In the genomic region with DNA sequence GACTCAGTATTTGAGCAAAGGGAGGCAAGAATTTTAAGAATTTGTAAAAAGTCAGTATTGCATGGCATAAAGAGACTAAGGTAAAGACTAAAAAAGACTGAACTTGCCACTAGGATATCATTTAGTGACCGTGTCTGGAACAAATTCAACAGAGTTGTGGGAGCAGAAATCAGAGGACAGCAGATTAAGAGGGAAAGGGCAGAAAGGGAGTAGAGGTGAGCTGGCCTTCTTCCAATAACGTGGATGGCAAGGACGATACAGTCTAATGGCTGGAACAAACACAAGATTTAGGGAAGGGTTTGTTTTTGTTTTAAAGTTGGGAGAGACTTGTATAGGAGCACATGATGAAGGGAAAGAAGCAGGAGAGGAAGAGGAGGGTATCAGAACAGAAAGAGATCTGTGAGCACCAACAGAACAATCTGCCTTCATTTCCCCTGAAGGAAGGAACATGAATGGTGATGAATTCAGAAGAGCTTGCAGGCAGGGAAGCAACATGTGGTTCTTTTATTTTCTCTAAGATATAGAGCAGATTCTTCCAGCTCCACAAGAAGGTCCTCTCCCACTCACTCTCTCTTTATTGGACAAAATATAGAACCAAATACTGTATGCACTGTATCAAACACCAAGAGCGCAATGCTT, we compare ENCODE assay signal across 13 cellular contexts. TPM values are rescaled to one million over a fixed set of nuclear protein-coding genes. Genes with fewer than 3 reads are reported as not detected.
A peak's percentile ranks its signal among the peaks of the same experiment; 100 is the strongest.
DNase-seq lines count a peak whose midpoint lies in the region; ATAC-seq and TF ChIP-seq lines count a peak whose summit lies in the region.
"Had no signal": no experiment of that assay in that cellular context is flagged by ENCODE, and none has a peak within 500 bp of the region (broad histone marks: within the 10 kb centered on the region; RNA-seq: fewer than 3 reads in every experiment).

No MANE protein-coding gene starts in this region.

- H3K4me3 ChIP-seq in lung (no peak overlapping the region), subcutaneous abdominal adipose tissue (ENCODE audit: low read depth in 1 of 5, low read length in 5 of 5) (peak overlapping the region in 2 of 5 donors; percentile 7 to 8)

- H3K36me3 ChIP-seq in lung (ENCODE audit: control insufficient read depth in 2 of 2, insufficient read depth in 2 of 2, low read length in 2 of 2) (no peaks in the 10 kb centered on the region), subcutaneous abdominal adipose tissue (ENCODE audit: control insufficient read depth in 5 of 5, insufficient read depth in 5 of 5, low read length in 5 of 5) (no peaks in the 10 kb centered on the region)

- no peak for TF ChIP-seq CTCF in lung (IDR thresholded peaks at IDR 0.05; ENCODE audit: control extremely low read depth, extremely low read depth)
- TF ChIP-seq CTCF in H9 (conservative IDR thresholded peaks at IDR 0.05) = no peak

- peaks cover 41% of the 10 kb centered on the region; the same call in 1 of the 2 replicates for H3K79me2 ChIP-seq in H9 (ENCODE audit: insufficient read depth, low read length)

- H3K4me1 ChIP-seq in lung (ENCODE audit: control insufficient read depth in 2 of 2, insufficient read depth in 2 of 2, low read length in 2 of 2) (peaks cover 14 to 57% of the 10 kb centered on the region in 2 donors), subcutaneous abdominal adipose tissue (ENCODE audit: control insufficient read depth in 5 of 5, insufficient read depth in 5 of 5, low read length in 5 of 5) (peaks cover 6 to 86% (median 74%) of the 10 kb centered on the region in 5 donors), H9 (ENCODE audit: insufficient read depth, low read length) (peaks cover 20% of the 10 kb centered on the region; the same call in 1 of the 2 replicates)

- H4K5ac ChIP-seq in H9 (ENCODE audit: insufficient read length, low read depth, low read length) = no peak overlapping the region

- no peak overlapping the region for H3K4me2 ChIP-seq in H9 (ENCODE audit: insufficient read depth, insufficient read length, low read length)

- no peak overlapping the region for H2BK15ac ChIP-seq in H9 (ENCODE audit: low read depth, low read length)

- no peak overlapping the region for H2BK120ac ChIP-seq in H9 (ENCODE audit: low read depth, low read length, poor library complexity, severe bottlenecking)

- H2BK20ac ChIP-seq in H9 (ENCODE audit: low read depth, low read length, poor library complexity, severe bottlenecking) = no peak overlapping the region

- H3K9me3 ChIP-seq in lung (ENCODE audit: control insufficient read depth in 2 of 2, insufficient read depth in 1 of 2, low read length in 1 of 2) = no peaks in the 10 kb centered on the region
- no peaks in the 10 kb centered on the region for H3K9me3 ChIP-seq in subcutaneous abdominal adipose tissue (ENCODE audit: control insufficient read depth in 5 of 5, low read length in 5 of 5)
- H3K9me3 ChIP-seq in H9 (ENCODE audit: control insufficient read depth, low read depth, low read length) = no peaks in the 10 kb centered on the region

- H3K18ac ChIP-seq in H9 (ENCODE audit: insufficient read length, low read depth, low read length) = no peak overlapping the region

- no peak for DNase-seq in T-helper 2 cell treated with Interferon-gamma antibody and Interleukin-4, amounts not matched to agents 5 μg/mL and 100 μg/mL, for 36 hours (ENCODE audit: low spot score)
- no peak for DNase-seq in T-helper 2 cell
- DNase-seq in activated naive CD8-positive, alpha-beta T cell treated with anti-CD3 and anti-CD28 coated beads, Interleukin-2, amount 10 ng/mL, durations not matched to agents 7 days and 5 days = no peak
- no peak for DNase-seq in lung (ENCODE audit: low spot score)
- no peak for DNase-seq in H9
- DNase-seq: COR-L47, NCI-H1436 treated with DMSO at 0.1 percent for 48 hours, NCI-H69, retina had no signal

- no peak for ATAC-seq in activated naive CD8-positive, alpha-beta T cell treated with anti-CD3 and anti-CD28 coated beads, Interleukin-2, amount 10 ng/mL, durations not matched to agents 7 days and 5 days (ENCODE audit: low read depth)
- ATAC-seq in lung (ENCODE audit: insufficient read depth, low FRiP score) (no peak), GM19397 (IDR thresholded peaks at IDR 0.05; ENCODE audit: unreplicated experiment) (no peak), GM21367 (IDR thresholded peaks at IDR 0.05; ENCODE audit: unreplicated experiment) (no peak)

- no peak overlapping the region for H2BK5ac ChIP-seq in H9 (ENCODE audit: insufficient read length, low read length)

- H3K23ac ChIP-seq in H9 (ENCODE audit: insufficient read length, low read depth, low read length) = no peak overlapping the region

- no peak overlapping the region for H3K56ac ChIP-seq in H9 (ENCODE audit: insufficient read length, low read depth, low read length)

- H4K91ac ChIP-seq in H9 (ENCODE audit: insufficient read length, low read depth, low read length) = no peak overlapping the region

- no peak overlapping the region for H2AK5ac ChIP-seq in H9 (ENCODE audit: insufficient read length, low read length)

- POLR2A ChIA-PET in activated naive CD8-positive, alpha-beta T cell treated with anti-CD3 and anti-CD28 coated beads, Interleukin-2, amount 10 ng/mL, durations not matched to agents 7 days and 5 days (lab: Charles Lee) = no interaction called here

- no peaks in the 10 kb centered on the region for H3K27me3 Mint-ChIP-seq in T-helper 2 cell treated with Interferon-gamma antibody and Interleukin-4, amounts not matched to agents 5 μg/mL and 100 μg/mL, for 36 hours (ENCODE audit: low read depth)
- H3K27me3 Mint-ChIP-seq in activated naive CD8-positive, alpha-beta T cell treated with anti-CD3 and anti-CD28 coated beads, Interleukin-2, amount 10 ng/mL, durations not matched to agents 7 days and 5 days = no peaks in the 10 kb centered on the region
- H3K27me3 Mint-ChIP-seq in H9 (ENCODE audit: low read depth) = no peaks in the 10 kb centered on the region
- H3K27me3 Mint-ChIP-seq: IgD-negative memory B cell had no signal

- H3K23me2 ChIP-seq in H9 (ENCODE audit: insufficient read length, low read depth, low read length, poor library complexity, severe bottlenecking) = no peaks in the 10 kb centered on the region

- H3K27me3 ChIP-seq in lung (ENCODE audit: control insufficient read depth, insufficient read depth) (no peaks in the 10 kb centered on the region), subcutaneous abdominal adipose tissue (ENCODE audit: control insufficient read depth in 5 of 5, insufficient read depth in 4 of 5, low read length in 5 of 5) (no peaks in the 10 kb centered on the region), H9 (ENCODE audit: insufficient read depth, low read length) (no peaks in the 10 kb centered on the region)

- peaks cover 80% of the 10 kb centered on the region for H3K4me1 Mint-ChIP-seq in T-helper 2 cell treated with Interferon-gamma antibody and Interleukin-4, amounts not matched to agents 5 μg/mL and 100 μg/mL, for 36 hours (ENCODE audit: low read depth)
- H3K4me1 Mint-ChIP-seq in activated naive CD8-positive, alpha-beta T cell treated with anti-CD3 and anti-CD28 coated beads, Interleukin-2, amount 10 ng/mL, durations not matched to agents 7 days and 5 days = peaks cover 60% of the 10 kb centered on the region
- peaks cover 56 to 58% of the 10 kb centered on the region in 2 experiments for H3K4me1 Mint-ChIP-seq in H9

- H4K20me1 ChIP-seq in H9 (ENCODE audit: control insufficient read depth, insufficient read depth, insufficient read length) = no peaks in the 10 kb centered on the region

- no peak overlapping the region for H3K9ac ChIP-seq in subcutaneous abdominal adipose tissue (ENCODE audit: low read length in 5 of 5)
- H3K9ac ChIP-seq in H9 (ENCODE audit: extremely low read depth, insufficient read length, low read length) = no peak overlapping the region

- H4K8ac ChIP-seq in H9 (replicated peaks; ENCODE audit: insufficient read length, low read depth, low read length) = no peak overlapping the region

- H3K79me1 ChIP-seq in H9 (ENCODE audit: insufficient read depth, low read depth, low read length, poor library complexity, severe bottlenecking) = peaks cover 2% of the 10 kb centered on the region

- peak overlapping the region; percentile 56 to 78 for H3K27ac ChIP-seq in lung (ENCODE audit: low read depth in 1 of 2, low read length in 1 of 2)
- H3K27ac ChIP-seq in subcutaneous abdominal adipose tissue (ENCODE audit: low read depth, low read length) = peak overlapping the region; percentile 38
- H3K27ac ChIP-seq in H9 (ENCODE audit: insufficient read length, low read depth, low read length) = no peak overlapping the region

- H3K9me3 Mint-ChIP-seq in T-helper 2 cell treated with Interferon-gamma antibody and Interleukin-4, amounts not matched to agents 5 μg/mL and 100 μg/mL, for 36 hours = no peaks in the 10 kb centered on the region
- no peaks in the 10 kb centered on the region for H3K9me3 Mint-ChIP-seq in activated naive CD8-positive, alpha-beta T cell treated with anti-CD3 and anti-CD28 coated beads, Interleukin-2, amount 10 ng/mL, durations not matched to agents 7 days and 5 days
- H3K9me3 Mint-ChIP-seq in H9 = no peaks in the 10 kb centered on the region; a peak in 1 of 5 replicates
- H3K9me3 Mint-ChIP-seq: IgD-negative memory B cell had no signal

- peak overlapping the region; percentile 51 for H3K4me3 Mint-ChIP-seq in T-helper 2 cell treated with Interferon-gamma antibody and Interleukin-4, amounts not matched to agents 5 μg/mL and 100 μg/mL, for 36 hours
- no peak overlapping the region for H3K4me3 Mint-ChIP-seq in activated naive CD8-positive, alpha-beta T cell treated with anti-CD3 and anti-CD28 coated beads, Interleukin-2, amount 10 ng/mL, durations not matched to agents 7 days and 5 days
- no peak overlapping the region; a peak in 1 of 5 replicates for H3K4me3 Mint-ChIP-seq in H9
- H3K4me3 Mint-ChIP-seq: IgD-negative memory B cell had no signal

- H3K14ac ChIP-seq in H9 (ENCODE audit: insufficient read depth, low read length) = no peak overlapping the region

- no peak overlapping the region for H3T11ph ChIP-seq in H9 (ENCODE audit: low read length)

- WGBS in lung, 2 donors = 65 to 80% methylated on average over 4 of the region's 4 CpGs
- WGBS in H9 (ENCODE audit: extremely low coverage, insufficient read length, low lambda C conversion rate) = no CpG with 5 or more reads among the region's 4 CpGs

- H3K27ac Mint-ChIP-seq in T-helper 2 cell treated with Interferon-gamma antibody and Interleukin-4, amounts not matched to agents 5 μg/mL and 100 μg/mL, for 36 hours = peak overlapping the region; percentile 58
- H3K27ac Mint-ChIP-seq in activated naive CD8-positive, alpha-beta T cell treated with anti-CD3 and anti-CD28 coated beads, Interleukin-2, amount 10 ng/mL, durations not matched to agents 7 days and 5 days = peak overlapping the region; percentile 3
- H3K27ac Mint-ChIP-seq in H9 = no peak overlapping the region; a peak in 1 of 7 replicates

- no peak overlapping the region for H3K4ac ChIP-seq in H9 (ENCODE audit: low read depth, low read length)

- no peak overlapping the region for H2BK12ac ChIP-seq in H9 (ENCODE audit: insufficient read length, low read depth, low read length)

- H2AFZ ChIP-seq in H9 (ENCODE audit: low read length) = no peak overlapping the region

- H3K36me3 Mint-ChIP-seq in T-helper 2 cell treated with Interferon-gamma antibody and Interleukin-4, amounts not matched to agents 5 μg/mL and 100 μg/mL, for 36 hours (ENCODE audit: low read depth) = peaks cover 39% of the 10 kb centered on the region
- peaks cover 26% of the 10 kb centered on the region for H3K36me3 Mint-ChIP-seq in activated naive CD8-positive, alpha-beta T cell treated with anti-CD3 and anti-CD28 coated beads, Interleukin-2, amount 10 ng/mL, durations not matched to agents 7 days and 5 days
- H3K36me3 Mint-ChIP-seq in H9 (ENCODE audit: insufficient read depth in 1 of 3, low read depth in 3 of 3) = no peaks in the 10 kb centered on the region; a peak in 1 of 7 replicates

RNA-seq across cellular contexts. Expression of a gene that starts 8.6 kb away (rescaled TPM):
- 10 to 100 TPM; 33.5 to 37.8 TPM for total RNA-seq in activated naive CD8-positive, alpha-beta T cell treated with anti-CD3 and anti-CD28 coated beads, Interleukin-2, amount 10 ng/mL, durations not matched to agents 7 days and 5 days
- 10 to 100 TPM; 45.3 to 94.1 TPM for total RNA-seq in lung
- 10 to 100 TPM; 30.5 to 33.4 TPM for polyA plus RNA-seq in lung
- 42.1 and 44.6 TPM in 2 replicates for total RNA-seq in H9 (2021)

Comparison
In these comparisons a context has a peak if more than half of its experiments do, and no peak if none do; other contexts are left out.
1. H3K27ac Mint-ChIP-seq: peak in T-helper 2 cell treated with Interferon-gamma antibody and Interleukin-4, amounts not matched to agents 5 μg/mL and 100 μg/mL, for 36 hours (single experiment) and activated naive CD8-positive, alpha-beta T cell treated with anti-CD3 and anti-CD28 coated beads, Interleukin-2, amount 10 ng/mL, durations not matched to agents 7 days and 5 days (single experiment); none in H9 (0 of 3).